ENCODE assay signal across 1 cellular context in the genomic region with DNA sequence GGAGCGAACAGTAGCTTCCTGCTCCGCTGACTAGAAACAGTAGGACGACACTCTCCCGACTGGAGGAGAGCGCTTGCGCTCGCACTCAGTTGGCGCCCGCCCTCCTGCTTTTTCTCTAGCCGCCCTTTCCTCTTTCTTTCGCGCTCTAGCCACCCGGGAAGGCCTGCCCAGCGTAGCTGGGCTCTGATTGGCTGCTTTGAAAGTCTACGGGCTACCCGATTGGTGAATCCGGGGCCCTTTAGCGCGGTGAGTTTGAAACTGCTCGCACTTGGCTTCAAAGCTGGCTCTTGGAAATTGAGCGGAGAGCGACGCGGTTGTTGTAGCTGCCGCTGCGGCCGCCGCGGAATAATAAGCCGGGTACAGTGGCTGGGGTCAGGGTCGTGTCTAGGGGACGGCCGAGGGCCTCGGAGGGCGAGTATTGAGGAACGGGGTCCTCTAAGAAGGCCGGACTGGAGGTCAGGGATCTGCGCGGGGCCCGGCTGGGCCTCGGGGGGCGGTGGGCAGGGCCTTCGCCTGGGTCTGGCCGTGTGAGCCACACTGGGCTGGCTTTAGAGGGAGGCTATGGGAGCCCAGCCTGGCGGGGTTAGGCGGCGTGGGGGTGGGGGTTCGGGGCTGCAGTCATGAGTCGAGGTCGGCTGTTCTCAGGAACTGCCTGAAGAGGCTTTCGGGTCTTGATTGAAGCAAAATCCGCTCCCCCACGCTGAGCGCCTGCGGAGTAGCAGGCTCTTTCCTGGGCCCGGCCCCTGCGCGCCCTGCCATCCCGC.
A peak's percentile ranks its signal among the peaks of the same experiment; 100 is the strongest.
TF ChIP-seq lines count a peak whose summit lies in the region.

Gene CDK1, plus strand, starts transcription at position 265 of the 764 bp plus-strand sequence. CDS start 1,688 bp downstream, outside the sequence.

TF ChIP-seq in HepG2, 621 proteins besides CTCF, POLR2A, EP300 and RAD21 (continued from another document and continues in another):
- TF ChIP-seq MTF1 (CRISPR knock-in tag; IDR thresholded peaks at IDR 0.05) (0 out of 2 replicates have a peak, but pooled peaks have one; percentile 12), ZBTB33 (CRISPR knock-in tag; IDR thresholded peaks at IDR 0.05) (no peak), ZNF713 (CRISPR knock-in tag; IDR thresholded peaks at IDR 0.05) (no peak), DBP (CRISPR knock-in tag; IDR thresholded peaks at IDR 0.05; ENCODE audit: not compliant biosample characterization) (no peak), ZSCAN30 (CRISPR knock-in tag; IDR thresholded peaks at IDR 0.05) (no peak), ZNF432 (CRISPR knock-in tag; IDR thresholded peaks at IDR 0.05; ENCODE audit: borderline replicate concordance) (no peak), IRF2 (CRISPR knock-in tag; IDR thresholded peaks at IDR 0.05) (peak; percentile 70), DNMT3B (CRISPR knock-in tag; conservative IDR thresholded peaks at IDR 0.05) (no peak), ATF7-NPFF (CRISPR knock-in tag; IDR thresholded peaks at IDR 0.05; ENCODE audit: low read depth) (peak; percentile 95), ZNF598 (CRISPR knock-in tag; IDR thresholded peaks at IDR 0.05; ENCODE audit: borderline replicate concordance) (0 out of 2 replicates have a peak, but pooled peaks have one; percentile 36), PLSCR1 (CRISPR knock-in tag; IDR thresholded peaks at IDR 0.05; ENCODE audit: borderline replicate concordance) (no peak), ZNF30 (CRISPR knock-in tag; IDR thresholded peaks at IDR 0.05) (no peak), ZNF891 (CRISPR knock-in tag; IDR thresholded peaks at IDR 0.05) (peak; percentile 72; the same call in 1 of the 2 replicates), ZNF143 (CRISPR knock-in tag; IDR thresholded peaks at IDR 0.05) (no peak), ADNP (CRISPR knock-in tag; IDR thresholded peaks at IDR 0.05) (no peak), ZNF329 (CRISPR knock-in tag; IDR thresholded peaks at IDR 0.05; ENCODE audit: low read depth) (no peak), NFE2L1 (CRISPR knock-in tag; IDR thresholded peaks at IDR 0.05; ENCODE audit: borderline replicate concordance) (no peak), SRSF9 (IDR thresholded peaks at IDR 0.05; ENCODE audit: borderline replicate concordance, insufficient read depth, low read depth, low read length, poor library complexity, severe bottlenecking) (no peak), PTBP1 (IDR thresholded peaks at IDR 0.05; ENCODE audit: low read depth, low read length, poor library complexity, severe bottlenecking) (no peak), MATR3 (CRISPR knock-in tag; IDR thresholded peaks at IDR 0.05) (no peak), YEATS4 (CRISPR knock-in tag; IDR thresholded peaks at IDR 0.05; ENCODE audit: borderline replicate concordance) (peak; percentile 65; the same call in 1 of the 2 replicates), ERF (CRISPR knock-in tag; IDR thresholded peaks at IDR 0.05) (no peak; the same call in 1 of the 2 replicates), NCOA1 (CRISPR knock-in tag; IDR thresholded peaks at IDR 0.05) (no peak; the same call in 1 of the 2 replicates), ZSCAN21 (CRISPR knock-in tag; IDR thresholded peaks at IDR 0.05; ENCODE audit: borderline replicate concordance) (peak; percentile 78; the same call in 1 of the 2 replicates), TEF (CRISPR knock-in tag; IDR thresholded peaks at IDR 0.05) (no peak), ZSCAN12 (CRISPR knock-in tag; IDR thresholded peaks at IDR 0.05) (no peak), ZBTB38 (CRISPR knock-in tag; IDR thresholded peaks at IDR 0.05) (no peak), KDM3A (CRISPR knock-in tag; IDR thresholded peaks at IDR 0.05; ENCODE audit: low read depth) (peak; percentile 23; the same call in 1 of the 2 replicates), FOXJ3 (CRISPR knock-in tag; IDR thresholded peaks at IDR 0.05; ENCODE audit: borderline replicate concordance) (no peak), GPBP1L1 (CRISPR knock-in tag; IDR thresholded peaks at IDR 0.05) (no peak)
- TF ChIP-seq, protein P1, sequence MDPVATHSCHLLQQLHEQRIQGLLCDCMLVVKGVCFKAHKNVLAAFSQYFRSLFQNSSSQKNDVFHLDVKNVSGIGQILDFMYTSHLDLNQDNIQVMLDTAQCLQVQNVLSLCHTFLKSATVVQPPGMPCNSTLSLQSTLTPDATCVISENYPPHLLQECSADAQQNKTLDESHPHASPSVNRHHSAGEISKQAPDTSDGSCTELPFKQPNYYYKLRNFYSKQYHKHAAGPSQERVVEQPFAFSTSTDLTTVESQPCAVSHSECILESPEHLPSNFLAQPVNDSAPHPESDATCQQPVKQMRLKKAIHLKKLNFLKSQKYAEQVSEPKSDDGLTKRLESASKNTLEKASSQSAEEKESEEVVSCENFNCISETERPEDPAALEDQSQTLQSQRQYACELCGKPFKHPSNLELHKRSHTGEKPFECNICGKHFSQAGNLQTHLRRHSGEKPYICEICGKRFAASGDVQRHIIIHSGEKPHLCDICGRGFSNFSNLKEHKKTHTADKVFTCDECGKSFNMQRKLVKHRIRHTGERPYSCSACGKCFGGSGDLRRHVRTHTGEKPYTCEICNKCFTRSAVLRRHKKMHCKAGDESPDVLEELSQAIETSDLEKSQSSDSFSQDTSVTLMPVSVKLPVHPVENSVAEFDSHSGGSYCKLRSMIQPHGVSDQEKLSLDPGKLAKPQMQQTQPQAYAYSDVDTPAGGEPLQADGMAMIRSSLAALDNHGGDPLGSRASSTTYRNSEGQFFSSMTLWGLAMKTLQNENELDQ (CRISPR knock-in tag; IDR thresholded peaks at IDR 0.05; ENCODE audit: borderline replicate concordance), result no peak
- TF ChIP-seq, protein P2, sequence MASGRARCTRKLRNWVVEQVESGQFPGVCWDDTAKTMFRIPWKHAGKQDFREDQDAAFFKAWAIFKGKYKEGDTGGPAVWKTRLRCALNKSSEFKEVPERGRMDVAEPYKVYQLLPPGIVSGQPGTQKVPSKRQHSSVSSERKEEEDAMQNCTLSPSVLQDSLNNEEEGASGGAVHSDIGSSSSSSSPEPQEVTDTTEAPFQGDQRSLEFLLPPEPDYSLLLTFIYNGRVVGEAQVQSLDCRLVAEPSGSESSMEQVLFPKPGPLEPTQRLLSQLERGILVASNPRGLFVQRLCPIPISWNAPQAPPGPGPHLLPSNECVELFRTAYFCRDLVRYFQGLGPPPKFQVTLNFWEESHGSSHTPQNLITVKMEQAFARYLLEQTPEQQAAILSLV (CRISPR knock-in tag; IDR thresholded peaks at IDR 0.05; ENCODE audit: borderline replicate concordance), result no peak
- TF ChIP-seq, protein P3, sequence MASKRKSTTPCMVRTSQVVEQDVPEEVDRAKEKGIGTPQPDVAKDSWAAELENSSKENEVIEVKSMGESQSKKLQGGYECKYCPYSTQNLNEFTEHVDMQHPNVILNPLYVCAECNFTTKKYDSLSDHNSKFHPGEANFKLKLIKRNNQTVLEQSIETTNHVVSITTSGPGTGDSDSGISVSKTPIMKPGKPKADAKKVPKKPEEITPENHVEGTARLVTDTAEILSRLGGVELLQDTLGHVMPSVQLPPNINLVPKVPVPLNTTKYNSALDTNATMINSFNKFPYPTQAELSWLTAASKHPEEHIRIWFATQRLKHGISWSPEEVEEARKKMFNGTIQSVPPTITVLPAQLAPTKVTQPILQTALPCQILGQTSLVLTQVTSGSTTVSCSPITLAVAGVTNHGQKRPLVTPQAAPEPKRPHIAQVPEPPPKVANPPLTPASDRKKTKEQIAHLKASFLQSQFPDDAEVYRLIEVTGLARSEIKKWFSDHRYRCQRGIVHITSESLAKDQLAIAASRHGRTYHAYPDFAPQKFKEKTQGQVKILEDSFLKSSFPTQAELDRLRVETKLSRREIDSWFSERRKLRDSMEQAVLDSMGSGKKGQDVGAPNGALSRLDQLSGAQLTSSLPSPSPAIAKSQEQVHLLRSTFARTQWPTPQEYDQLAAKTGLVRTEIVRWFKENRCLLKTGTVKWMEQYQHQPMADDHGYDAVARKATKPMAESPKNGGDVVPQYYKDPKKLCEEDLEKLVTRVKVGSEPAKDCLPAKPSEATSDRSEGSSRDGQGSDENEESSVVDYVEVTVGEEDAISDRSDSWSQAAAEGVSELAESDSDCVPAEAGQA (IDR thresholded peaks at IDR 0.05; ENCODE audit: low read depth), result no peak
- TF ChIP-seq, protein P3 (CRISPR knock-in tag; IDR thresholded peaks at IDR 0.05; ENCODE audit: borderline replicate concordance), result no peak
- TF ChIP-seq, protein P4, sequence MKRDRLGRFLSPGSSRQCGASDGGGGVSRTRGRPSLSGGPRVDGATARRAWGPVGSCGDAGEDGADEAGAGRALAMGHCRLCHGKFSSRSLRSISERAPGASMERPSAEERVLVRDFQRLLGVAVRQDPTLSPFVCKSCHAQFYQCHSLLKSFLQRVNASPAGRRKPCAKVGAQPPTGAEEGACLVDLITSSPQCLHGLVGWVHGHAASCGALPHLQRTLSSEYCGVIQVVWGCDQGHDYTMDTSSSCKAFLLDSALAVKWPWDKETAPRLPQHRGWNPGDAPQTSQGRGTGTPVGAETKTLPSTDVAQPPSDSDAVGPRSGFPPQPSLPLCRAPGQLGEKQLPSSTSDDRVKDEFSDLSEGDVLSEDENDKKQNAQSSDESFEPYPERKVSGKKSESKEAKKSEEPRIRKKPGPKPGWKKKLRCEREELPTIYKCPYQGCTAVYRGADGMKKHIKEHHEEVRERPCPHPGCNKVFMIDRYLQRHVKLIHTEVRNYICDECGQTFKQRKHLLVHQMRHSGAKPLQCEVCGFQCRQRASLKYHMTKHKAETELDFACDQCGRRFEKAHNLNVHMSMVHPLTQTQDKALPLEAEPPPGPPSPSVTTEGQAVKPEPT (CRISPR knock-in tag; IDR thresholded peaks at IDR 0.05; ENCODE audit: low read depth), result no peak; the same call in 1 of the 2 replicates
- TF ChIP-seq, protein P5, sequence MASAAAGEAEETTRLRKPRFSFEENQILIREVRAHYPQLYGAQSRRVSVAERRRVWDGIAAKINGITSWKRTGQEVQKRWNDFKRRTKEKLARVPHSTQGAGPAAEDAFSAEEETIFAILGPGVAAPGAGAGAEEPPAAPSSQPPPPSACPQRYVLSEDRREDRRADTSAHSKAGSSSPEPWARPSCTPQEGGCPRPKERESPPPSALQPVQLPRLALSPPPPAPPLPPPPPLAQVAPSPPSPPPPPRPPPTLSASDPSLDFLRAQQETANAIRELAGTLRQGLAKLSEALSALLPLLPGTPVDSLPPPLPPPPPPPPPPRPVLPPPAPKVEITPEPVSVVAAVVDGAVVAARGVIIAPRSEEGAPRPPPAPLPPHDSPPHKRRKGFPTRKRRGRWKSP (CRISPR knock-in tag; IDR thresholded peaks at IDR 0.05), result peak; percentile 80; the same call in 1 of the 2 replicates
- TF ChIP-seq, protein P6, sequence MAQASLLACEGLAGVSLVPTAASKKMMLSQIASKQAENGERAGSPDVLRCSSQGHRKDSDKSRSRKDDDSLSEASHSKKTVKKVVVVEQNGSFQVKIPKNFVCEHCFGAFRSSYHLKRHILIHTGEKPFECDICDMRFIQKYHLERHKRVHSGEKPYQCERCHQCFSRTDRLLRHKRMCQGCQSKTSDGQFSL (CRISPR knock-in tag; IDR thresholded peaks at IDR 0.05), result peak; percentile 18; the same call in 1 of the 2 replicates
